ENCODE assay signal across 23 cellular contexts in the genomic region with DNA sequence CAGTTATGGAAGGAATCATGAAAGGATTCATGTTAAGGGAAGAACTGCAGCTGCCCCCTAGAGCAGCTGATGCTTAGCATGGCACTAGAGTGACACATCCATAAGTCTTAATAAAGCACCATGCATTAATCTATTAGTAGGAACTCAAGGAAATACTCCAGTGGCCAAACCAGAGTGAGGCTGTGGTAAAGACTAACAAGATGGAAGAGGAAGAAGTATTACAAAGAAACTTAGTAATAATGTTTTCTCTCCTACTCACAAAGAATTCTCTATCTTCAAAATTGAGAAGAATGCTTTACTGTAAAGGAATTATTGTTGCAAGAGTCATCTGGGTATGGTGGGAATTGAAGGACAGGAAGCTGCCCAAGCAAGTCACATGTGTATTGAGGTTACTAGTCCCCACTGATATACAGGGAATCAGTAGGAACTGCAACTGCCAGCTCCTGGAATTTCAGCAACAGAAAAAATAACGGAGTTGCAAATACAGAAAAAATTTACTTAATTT.
"Had no signal": no experiment of that assay in that cellular context is flagged by ENCODE, and none has a peak within 500 bp of the region (broad histone marks: within the 10 kb centered on the region; RNA-seq: fewer than 3 reads in every experiment).

No MANE protein-coding gene starts in this region.

- H3K4me1 ChIP-seq: SJSA1 had no signal

- H3K27ac ChIP-seq: HL-60, KMS-11, SJSA1 had no signal

- H3K4me2 ChIP-seq: KMS-11 had no signal

- H3K27me3 ChIP-seq: SJSA1 had no signal

- H3K4me3 ChIP-seq: SJSA1 had no signal

- FAIRE-seq: HepG2, RCC 7860 had no signal

- DNase-seq: IMR-90, Kasumi-1, MM.1S, NCI-H1092 treated with DMSO at 0.1 percent for 48 hours, NCI-H1436, NCI-H187, NCI-H2029, NCI-H2081 treated with DMSO at 0.1 percent for 48 hours, NCI-H2171, NCI-H226, NCI-H446, NCI-H510A, NCI-H524 treated with DMSO at 0.1 percent for 48 hours, NCI-H69, NCI-H774, Right ventricle myocardium superior, RPMI8226, SIG-M5 had no signal

- H3K9ac ChIP-seq: KMS-11 had no signal

- H3K36me3 ChIP-seq: SJSA1 had no signal

- H3K9me3 ChIP-seq: SJSA1 had no signal
